Comparison of ENCODE assay signal across 8 cellular contexts in the genomic region with DNA sequence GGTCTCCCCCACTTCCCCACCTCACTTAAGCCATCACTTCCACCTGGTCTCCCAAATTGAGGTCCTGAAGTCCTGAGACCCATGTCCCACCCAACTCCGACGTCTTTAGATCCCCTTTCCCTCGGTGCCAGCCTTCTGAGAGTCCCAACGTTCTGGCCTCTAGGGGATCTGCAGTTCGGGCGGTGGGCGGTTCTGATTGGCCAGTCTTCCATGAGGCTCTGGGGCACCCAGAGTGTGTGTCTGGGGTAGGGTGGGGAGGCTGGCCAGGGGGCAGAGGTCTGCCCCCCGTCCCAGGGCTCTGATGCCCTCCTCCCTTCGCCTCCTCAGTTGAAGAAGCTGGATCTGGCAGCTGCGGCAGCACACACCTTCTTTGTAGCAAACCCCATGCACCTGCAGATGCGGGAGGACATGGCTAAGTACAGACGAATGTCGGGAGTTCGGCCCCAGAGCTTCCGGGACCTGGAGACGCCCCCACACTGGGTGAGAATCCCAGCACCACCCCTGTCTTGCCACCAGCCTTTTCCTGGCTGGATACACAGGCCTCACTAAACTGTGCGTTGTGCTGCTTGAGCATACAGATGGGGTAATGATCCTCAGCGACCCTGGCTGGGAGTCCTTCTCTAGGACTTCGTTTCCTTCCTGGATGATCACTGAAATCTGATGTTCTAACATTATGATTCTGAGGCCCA. TPM values are rescaled to one million over a fixed set of nuclear protein-coding genes. Genes with fewer than 3 reads are reported as not detected.
DNase-seq lines count a peak whose midpoint lies in the region; ATAC-seq and TF ChIP-seq lines count a peak whose summit lies in the region.

No MANE protein-coding gene starts in this region.

- TF ChIP-seq POLR2A in breast epithelium (IDR thresholded peaks at IDR 0.05), result no peak
- TF ChIP-seq POLR2A in vagina (IDR thresholded peaks at IDR 0.05), result no peak

- in situ Hi-C loops in GM13977 (cut with MboI; ENCODE audit: low pct_unique_long_range_greater_than_20kb, low sequenced_read_pairs, unreplicated experiment), result no loop called here

- no peaks in the 10 kb centered on the region for H3K9me3 ChIP-seq in HUES64 (ENCODE audit: insufficient read depth, low read depth, low read length)
- H3K9me3 ChIP-seq in breast epithelium, result no peaks in the 10 kb centered on the region
- H3K9me3 ChIP-seq in lung (ENCODE audit: control insufficient read depth in 2 of 2, insufficient read depth in 1 of 2, low read length in 1 of 2), result no peaks in the 10 kb centered on the region
- no peaks in the 10 kb centered on the region for H3K9me3 ChIP-seq in vagina

- intact Hi-C loops in breast epithelium (cut with DNase I; ENCODE audit: low total_unique reads), result loop anchor here (10.0 kb wide), 1 partner anchor 215 kb away; no protein-coding TSS in a partner anchor
- intact Hi-C loops in vagina (cut with DNase I), result loop anchor here (5.0 kb wide), 3 partner anchors 62 to 212 kb away; a partner anchor contains a TSS

- no peak for TF ChIP-seq CTCF in breast epithelium (IDR thresholded peaks at IDR 0.05)
- TF ChIP-seq CTCF in lung (IDR thresholded peaks at IDR 0.05; ENCODE audit: control extremely low read depth, extremely low read depth), result no peak
- TF ChIP-seq CTCF in vagina (IDR thresholded peaks at IDR 0.05), result no peak
- no peak for TF ChIP-seq CTCF in GM13977 (IDR thresholded peaks at IDR 0.05; ENCODE audit: extremely low read depth, insufficient read depth, missing control alignments)

- H3K4me3 ChIP-seq in HUES64 (ENCODE audit: low read length) (peak overlapping the region; percentile 97), breast epithelium (peak overlapping the region; percentile 62 to 88 (median 84)), lung (no peak overlapping the region), vagina (peak overlapping the region; percentile 90)

- H3K9ac ChIP-seq in HUES64 (ENCODE audit: low read depth, low read length), result peak overlapping the region; percentile 91

- H3K36me3 ChIP-seq in HUES64 (ENCODE audit: insufficient read depth, low read length) (peaks cover 43% of the 10 kb centered on the region), breast epithelium (no peaks in the 10 kb centered on the region), lung (ENCODE audit: control insufficient read depth in 2 of 2, insufficient read depth in 2 of 2, low read length in 2 of 2) (peaks cover 0 to 8% of the 10 kb centered on the region in 2 donors), vagina (peaks cover 0 to 9% of the 10 kb centered on the region in 2 donors)

- 31% methylated on average over 19 of the region's 19 CpGs for whole genome bisulfite sequencing in HUES64
- WGBS in lung, 2 donors, result 60 to 61% methylated on average over 19 of the region's 19 CpGs

- H3K27me3 ChIP-seq in HUES64 (ENCODE audit: insufficient read depth, low read length), result peaks cover 8% of the 10 kb centered on the region
- H3K27me3 ChIP-seq in breast epithelium, result no peaks in the 10 kb centered on the region
- H3K27me3 ChIP-seq in lung (ENCODE audit: control insufficient read depth, insufficient read depth), result no peaks in the 10 kb centered on the region
- no peaks in the 10 kb centered on the region for H3K27me3 ChIP-seq in vagina

- no peak for ATAC-seq in lung (ENCODE audit: insufficient read depth, low FRiP score)

- DNase-seq in AG08396 (ENCODE audit: low spot score) (peak; percentile 71), breast epithelium (ENCODE audit: low spot score in 2 of 2) (no peak), lung (ENCODE audit: low spot score) (no peak), vagina (ENCODE audit: extremely low spot score in 2 of 2) (no peak), GM13977 (ENCODE audit: low spot score) (no peak), COR-L47 (lab: John Stamatoyannopoulos, UW) (no peak)
- DNase-seq in activated CD8-positive, alpha-beta memory T cell treated with anti-CD3 and anti-CD28 coated beads for 24 hours, result no peak

- peak overlapping the region; percentile 56; the same call in 1 of the 2 replicates for H3K27ac ChIP-seq in HUES64 (ENCODE audit: low read depth, low read length)
- H3K27ac ChIP-seq in breast epithelium, result peak overlapping the region; percentile 76 to 89
- H3K27ac ChIP-seq in lung (ENCODE audit: low read depth in 1 of 2, low read length in 1 of 2), result peak overlapping the region; percentile 62 to 77
- peak overlapping the region; percentile 92 for H3K27ac ChIP-seq in vagina

- H3K4me1 ChIP-seq in HUES64 (ENCODE audit: insufficient read depth, low read length), result peaks cover 11% of the 10 kb centered on the region
- H3K4me1 ChIP-seq in breast epithelium, result peaks cover 0 to 14% of the 10 kb centered on the region in 2 donors
- peaks cover 0 to 10% of the 10 kb centered on the region in 2 donors for H3K4me1 ChIP-seq in lung (ENCODE audit: control insufficient read depth in 2 of 2, insufficient read depth in 2 of 2, low read length in 2 of 2)
- peaks cover 42% of the 10 kb centered on the region for H3K4me1 ChIP-seq in vagina

RNA-seq across cellular contexts. Expression of a gene that starts 1.5 kb away (rescaled TPM):
- polyA plus RNA-seq in HUES64 (2013, experiment 1 of 2), result 23.3 TPM
- 24.5 TPM for polyA plus RNA-seq in HUES64 (2013, experiment 2 of 2)
- 10 to 100 TPM in 2 of 3 donors, 1 to 10 TPM in 1; 7.5 to 29.5 (median 10.1) TPM for total RNA-seq in breast epithelium
- 10 to 100 TPM; 16.1 to 23.3 TPM for total RNA-seq in lung
- polyA plus RNA-seq in lung, result 10 to 100 TPM in 1 of 2 donors, 1 to 10 TPM in 1; 9.3 to 12.2 TPM
- 37.3 TPM for total RNA-seq in vagina

RNA-seq across cellular contexts. Expression of a gene that starts 8.1 kb away (rescaled TPM):
- 5.8 TPM for polyA plus RNA-seq in HUES64 (2013, experiment 1 of 2)
- 9.2 TPM for polyA plus RNA-seq in HUES64 (2013, experiment 2 of 2)
- total RNA-seq in breast epithelium, result 1 to 10 TPM; 2.6 to 4.2 (median 4.1) TPM
- 10 to 100 TPM; 23.4 to 36.0 TPM for total RNA-seq in lung
- 10 to 100 TPM; 22.8 to 24.6 TPM for polyA plus RNA-seq in lung
- 3.2 TPM for total RNA-seq in vagina

RNA-seq across cellular contexts. Expression of a gene that starts 11.0 kb away (rescaled TPM):
- 6.4 TPM for polyA plus RNA-seq in HUES64 (2013, experiment 1 of 2)
- polyA plus RNA-seq in HUES64 (2013, experiment 2 of 2), result 4.9 TPM
- total RNA-seq in breast epithelium, result 1 to 10 TPM in 2 of 3 donors, under 1 TPM in 1; 0.80 to 3.3 (median 2.2) TPM
- 1 to 10 TPM; 1.3 to 3.3 TPM for total RNA-seq in lung
- polyA plus RNA-seq in lung, result 1 to 10 TPM; 1.2 to 2.0 TPM
- 5.2 TPM for total RNA-seq in vagina

RNA-seq across cellular contexts. Expression of a gene that starts 21.4 kb away (rescaled TPM):
- 47.6 TPM for polyA plus RNA-seq in HUES64 (2013, experiment 1 of 2)
- 50.7 TPM for polyA plus RNA-seq in HUES64 (2013, experiment 2 of 2)
- total RNA-seq in breast epithelium (1 to 10 TPM in 2 of 3 donors, under 1 TPM in 1; 0.33 to 3.0 (median 1.8) TPM), lung (1 to 10 TPM; 1.3 to 3.5 TPM), vagina (8.6 TPM)
- polyA plus RNA-seq in lung, result 1 to 10 TPM; 2.2 to 4.1 TPM

RNA-seq across cellular contexts. Expression of a gene that starts 22.3 kb away (rescaled TPM):
- 69.7 TPM for polyA plus RNA-seq in HUES64 (2013, experiment 1 of 2)
- 67.6 TPM for polyA plus RNA-seq in HUES64 (2013, experiment 2 of 2)
- total RNA-seq in breast epithelium (10 to 100 TPM; 32.6 to 52.8 (median 34.7) TPM), lung (10 to 100 TPM; 35.3 to 92.1 TPM), vagina (36.6 TPM)
- 10 to 100 TPM; 24.8 to 38.1 TPM for polyA plus RNA-seq in lung
